ENCODE assay signal across 7 cellular contexts in genomic region chr20:9912858-9913434, GRCh38.
DNase-seq lines count a peak whose midpoint lies in the region; ATAC-seq lines count a peak whose summit lies in the region.

No MANE protein-coding gene starts in this region.

- no peak overlapping the region for H2AFZ ChIP-seq in trophoblast cell (ENCODE audit: insufficient read depth, low read length, poor library complexity)

- no peak overlapping the region for H3K23ac ChIP-seq in trophoblast cell (ENCODE audit: low read length)

- ATAC-seq in GM21528 (IDR thresholded peaks at IDR 0.05; ENCODE audit: low FRiP score, unreplicated experiment), result peak; percentile 78

- H3K14ac ChIP-seq in trophoblast cell (ENCODE audit: low read length), result no peak overlapping the region

- no peaks in the 10 kb centered on the region for H3K79me2 ChIP-seq in trophoblast cell (ENCODE audit: control insufficient read depth, insufficient read depth, low read length, poor library complexity)

- no peak overlapping the region for H2BK5ac ChIP-seq in trophoblast cell (ENCODE audit: low read depth, low read length, poor library complexity)

- peak; percentile 46 for DNase-seq in EH (ENCODE audit: low read depth)
- peak; percentile 37 for DNase-seq in NCI-H1694 treated with DMSO at 0.1 percent for 48 hours (lab: John Stamatoyannopoulos, UW)
- DNase-seq in activated CD4-positive, alpha-beta T cell treated with anti-CD3 and anti-CD28 coated beads, Interleukin-2, amount 50 U/mL, for 4 hours, result peak; percentile 4 to 8
- peak; percentile 63 for DNase-seq in fibroblast of peridontal ligament (ENCODE audit: extremely low read depth)
- DNase-seq in trophoblast cell, result peak; percentile 3 to 72
- DNase-seq in ecto neural progenitor cell (ENCODE audit: low spot score), result no peak

- H2BK120ac ChIP-seq in trophoblast cell (ENCODE audit: insufficient read depth, low read length, poor library complexity), result no peak overlapping the region

- no CpG with 5 or more reads among the region's 8 CpGs for WGBS in trophoblast cell (ENCODE audit: extremely low coverage, insufficient coverage, insufficient read length)

- H3K4ac ChIP-seq in trophoblast cell (ENCODE audit: low read depth, low read length), result no peak overlapping the region

- H3K79me1 ChIP-seq in trophoblast cell (ENCODE audit: low read length), result no peaks in the 10 kb centered on the region

- no peak overlapping the region for H4K91ac ChIP-seq in trophoblast cell (ENCODE audit: low read depth, low read length)

- H3K27ac ChIP-seq in trophoblast cell (ENCODE audit: low read depth, low read length), result no peak overlapping the region

- no peak overlapping the region for H4K12ac ChIP-seq in trophoblast cell (ENCODE audit: low read depth, low read length)

- no peak overlapping the region for H3K4me2 ChIP-seq in trophoblast cell (ENCODE audit: low read length)

- no peaks in the 10 kb centered on the region for H3K36me3 ChIP-seq in trophoblast cell (ENCODE audit: control insufficient read depth in 1 of 2, insufficient read depth in 2 of 2, low read length in 2 of 2)

- no peaks in the 10 kb centered on the region for H3K27me3 ChIP-seq in trophoblast cell (ENCODE audit: insufficient read depth, low read length)

- no peaks in the 10 kb centered on the region for H3K9me3 ChIP-seq in trophoblast cell (ENCODE audit: insufficient read depth, low read depth, low read length)

- H3K4me3 ChIP-seq in trophoblast cell (ENCODE audit: low read depth, low read length), result no peak overlapping the region

- no peak overlapping the region for H3K18ac ChIP-seq in trophoblast cell (ENCODE audit: low read length)

- H3K9ac ChIP-seq in trophoblast cell (ENCODE audit: low read length), result no peak overlapping the region

- H2BK12ac ChIP-seq in trophoblast cell (ENCODE audit: low read length), result no peak overlapping the region

- no peak overlapping the region for H2AK5ac ChIP-seq in trophoblast cell (ENCODE audit: low read length)

- no peak overlapping the region for H4K8ac ChIP-seq in trophoblast cell (ENCODE audit: low read depth, low read length)

- H3K4me1 ChIP-seq in trophoblast cell (ENCODE audit: control insufficient read depth in 1 of 2, insufficient read depth in 2 of 2, low read length in 2 of 2), result no peaks in the 10 kb centered on the region
